In genomic region chr11:103028304-103029020, GRCh38 we compare ENCODE assay signal across 8 cellular contexts.
DNase-seq lines count a peak whose midpoint lies in the region; ATAC-seq and TF ChIP-seq lines count a peak whose summit lies in the region.
"Not testable (repeated sequence)": the region's sequence is repeated elsewhere in the genome, so short reads cannot be mapped to it uniquely, and the experiment has no call there.

No MANE protein-coding gene starts in this region.

- H3K4me1 Mint-ChIP-seq in activated T-cell treated with anti-CD3 and anti-CD28 coated beads, Interleukin-2, amount 50 U/mL, for 24 hours (ENCODE audit: low read depth) = peaks cover 20% of the 10 kb centered on the region
- peaks cover 33 to 50% of the 10 kb centered on the region in 2 donors for H3K4me1 Mint-ChIP-seq in natural killer cell treated with Interleukin-12 subunit alpha and Interleukin-12 subunit beta and Interleukin-15 and Interleukin-18, amount 100 ng/mL, for 72 hours (ENCODE audit: low read depth in 2 of 2)

- in situ Hi-C loops in GM13977 (cut with MboI; ENCODE audit: low pct_unique_long_range_greater_than_20kb, low sequenced_read_pairs, unreplicated experiment) = not testable (repeated sequence)

- not testable (repeated sequence) for TF ChIP-seq CTCF in GM13977 (IDR thresholded peaks at IDR 0.05; ENCODE audit: extremely low read depth, insufficient read depth, missing control alignments)

- not testable (repeated sequence) for H3K4me3 Mint-ChIP-seq in activated T-cell treated with anti-CD3 and anti-CD28 coated beads, Interleukin-2, amount 50 U/mL, for 24 hours
- peak overlapping the region; percentile 66 for H3K4me3 Mint-ChIP-seq in natural killer cell treated with Interleukin-12 subunit alpha and Interleukin-12 subunit beta and Interleukin-15 and Interleukin-18, amount 100 ng/mL, for 72 hours

- H3K9me3 Mint-ChIP-seq in activated T-cell treated with anti-CD3 and anti-CD28 coated beads, Interleukin-2, amount 50 U/mL, for 24 hours = not testable (repeated sequence)
- H3K9me3 Mint-ChIP-seq in natural killer cell treated with Interleukin-12 subunit alpha and Interleukin-12 subunit beta and Interleukin-15 and Interleukin-18, amount 100 ng/mL, for 72 hours = peaks cover 10% of the 10 kb centered on the region

- DNase-seq in GM13977 (ENCODE audit: low spot score) = peak; percentile 49
- DNase-seq in activated T-cell treated with anti-CD3 and anti-CD28 coated beads, Interleukin-2, amount 50 U/mL, for 24 hours = not testable (repeated sequence)
- peak; percentile 78 for DNase-seq in natural killer cell treated with Interleukin-12 subunit alpha and Interleukin-12 subunit beta and Interleukin-15 and Interleukin-18, amount 100 ng/mL, for 72 hours (ENCODE audit: low spot score)

- peak overlapping the region; percentile 78 for H3K27ac Mint-ChIP-seq in activated T-cell treated with anti-CD3 and anti-CD28 coated beads, Interleukin-2, amount 50 U/mL, for 24 hours
- peak overlapping the region; percentile 91 to 95 for H3K27ac Mint-ChIP-seq in natural killer cell treated with Interleukin-12 subunit alpha and Interleukin-12 subunit beta and Interleukin-15 and Interleukin-18, amount 100 ng/mL, for 72 hours

- ATAC-seq in GM19035 (IDR thresholded peaks at IDR 0.05; ENCODE audit: unreplicated experiment) (peak; percentile 92), GM21423 (IDR thresholded peaks at IDR 0.05; ENCODE audit: unreplicated experiment) (peak; percentile 84), HG02763 (IDR thresholded peaks at IDR 0.05; ENCODE audit: unreplicated experiment) (peak; percentile 83), HG03108 (IDR thresholded peaks at IDR 0.05; ENCODE audit: unreplicated experiment) (peak; percentile 96), HG03575 (IDR thresholded peaks at IDR 0.05; ENCODE audit: extremely low read depth, insufficient number of reproducible peaks, low FRiP score, unreplicated experiment) (peak; percentile 90)
- peak; percentile 96 to 98 for ATAC-seq in natural killer cell treated with Interleukin-12 subunit alpha and Interleukin-12 subunit beta and Interleukin-15 and Interleukin-18, amount 100 ng/mL, for 72 hours

- H3K27me3 Mint-ChIP-seq in activated T-cell treated with anti-CD3 and anti-CD28 coated beads, Interleukin-2, amount 50 U/mL, for 24 hours; natural killer cell treated with Interleukin-12 subunit alpha and Interleukin-12 subunit beta and Interleukin-15 and Interleukin-18, amount 100 ng/mL, for 72 hours: not testable (repeated sequence)

- H3K36me3 Mint-ChIP-seq in activated T-cell treated with anti-CD3 and anti-CD28 coated beads, Interleukin-2, amount 50 U/mL, for 24 hours (ENCODE audit: low read depth) = not testable (repeated sequence)
- peaks cover 25% of the 10 kb centered on the region for H3K36me3 Mint-ChIP-seq in natural killer cell treated with Interleukin-12 subunit alpha and Interleukin-12 subunit beta and Interleukin-15 and Interleukin-18, amount 100 ng/mL, for 72 hours
